Comparison of ENCODE assay signal across 37 cellular contexts in the genomic region with DNA sequence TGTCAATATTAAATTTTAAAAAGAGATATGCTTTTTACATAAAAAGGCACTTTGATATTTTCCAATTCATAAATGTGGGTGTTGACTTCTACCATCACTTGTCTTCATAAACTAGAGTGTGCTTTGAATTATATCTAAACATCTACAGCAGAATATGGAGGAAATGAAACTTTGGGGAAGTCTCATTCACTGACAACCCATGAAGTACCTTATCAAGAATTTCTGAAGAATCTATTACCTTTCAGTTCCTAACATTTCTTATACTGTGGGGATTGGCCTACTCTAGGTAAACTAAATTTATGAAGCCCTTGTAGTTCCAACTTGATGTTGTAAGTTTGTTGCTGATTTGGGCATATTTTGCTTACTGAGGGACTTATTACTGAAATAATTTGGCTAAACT.
"Had no signal": no experiment of that assay in that cellular context is flagged by ENCODE, and none has a peak within 500 bp of the region (broad histone marks: within the 10 kb centered on the region; RNA-seq: fewer than 3 reads in every experiment).

No MANE protein-coding gene starts in this region.

- H3K4me3 Mint-ChIP-seq: activated naive CD4-positive, alpha-beta T cell treated with anti-CD3 and anti-CD28 coated beads for 36 hours; activated naive CD4-positive, alpha-beta T cell treated with anti-CD3 and anti-CD28 coated beads, Interleukin-2, amount 10 ng/mL, durations not matched to agents 7 days and 5 days; activated naive CD4-positive, alpha-beta T cell treated with anti-CD3 and anti-CD28 coated beads, Interleukin-2, amount 50 U/mL, for 24 hours; activated naive CD8-positive, alpha-beta T cell; activated naive CD8-positive, alpha-beta T cell treated with anti-CD3 and anti-CD28 coated beads for 36 hours; activated naive CD8-positive, alpha-beta T cell treated with anti-CD3 and anti-CD28 coated beads, Interleukin-2, amount 10 ng/mL, durations not matched to agents 7 days and 5 days; activated naive CD8-positive, alpha-beta T cell treated with anti-CD3 and anti-CD28 coated beads, Interleukin-2, amount 50 U/mL, for 24 hours; activated T-cell treated with anti-CD3 and anti-CD28 coated beads, Interleukin-2, amount 50 U/mL, for 24 hours; activated T-cell treated with anti-CD3 and anti-CD28 coated beads, Interleukin-2, amount 50 U/mL, for 4 hours; activated T-cell treated with anti-CD3 and anti-CD28 coated beads, Interleukin-2, amount 50 U/mL, for 72 hours; activated T-helper 1 cell treated with anti-CD3 and anti-CD28 coated beads, Interleukin-12 subunit alpha, Interleukin-12 subunit beta, Interleukin-2, Interleukin-4 antibody, amounts not matched to agents 30 ng/mL and 10 ng/mL and 1 ng/mL, durations not matched to agents 14 hours and 24 hours and 36 hours; activated T-helper 17 cell treated with anti-CD3 and anti-CD28 coated beads, Interleukin-2, amount 50 U/mL, for 72 hours; brain; central memory CD8-positive, alpha-beta T cell had no signal

- H3K27ac Mint-ChIP-seq: activated naive CD4-positive, alpha-beta T cell treated with anti-CD3 and anti-CD28 coated beads for 36 hours; activated naive CD4-positive, alpha-beta T cell treated with anti-CD3 and anti-CD28 coated beads, Interleukin-2, amount 10 ng/mL, durations not matched to agents 7 days and 5 days; activated naive CD4-positive, alpha-beta T cell treated with anti-CD3 and anti-CD28 coated beads, Interleukin-2, amount 50 U/mL, for 24 hours; activated naive CD4-positive, alpha-beta T cell treated with anti-CD3 and anti-CD28 coated beads, Interleukin-2, amount 50 U/mL, for 72 hours; activated naive CD8-positive, alpha-beta T cell; activated naive CD8-positive, alpha-beta T cell treated with anti-CD3 and anti-CD28 coated beads for 36 hours; activated naive CD8-positive, alpha-beta T cell treated with anti-CD3 and anti-CD28 coated beads, Interleukin-2, amount 10 ng/mL, durations not matched to agents 7 days and 5 days; activated naive CD8-positive, alpha-beta T cell treated with anti-CD3 and anti-CD28 coated beads, Interleukin-2, amount 50 U/mL, for 24 hours; activated T-cell treated with anti-CD3 and anti-CD28 coated beads, Interleukin-2, amount 50 U/mL, for 24 hours; activated T-cell treated with anti-CD3 and anti-CD28 coated beads, Interleukin-2, amount 50 U/mL, for 72 hours; activated T-helper 1 cell treated with anti-CD3 and anti-CD28 coated beads, Interleukin-12 subunit alpha, Interleukin-12 subunit beta, Interleukin-2, Interleukin-4 antibody, amounts not matched to agents 30 ng/mL and 10 ng/mL and 1 ng/mL, durations not matched to agents 14 hours and 24 hours and 36 hours; activated T-helper 17 cell treated with anti-CD3 and anti-CD28 coated beads, Interleukin-2, amount 50 U/mL, for 72 hours; activated T-helper 2 cell treated with anti-CD3 and anti-CD28 coated beads, Interferon-gamma antibody, Interleukin-2, Interleukin-4, amounts not matched to agents 10 μg/mL and 5 μg/mL and 100 μg/mL, durations not matched to agents 14 hours and 24 hours and 36 hours; brain had no signal

- H3K36me3 Mint-ChIP-seq: brain had no signal

- H3K4me1 Mint-ChIP-seq: brain had no signal

- DNase-seq: activated effector memory CD4-positive, alpha-beta T cell treated with anti-CD3 and anti-CD28 coated beads, Interleukin-2, amount 50 U/mL, for 16 hours; activated effector memory CD4-positive, alpha-beta T cell treated with Interleukin-2 at 50 U/mL for 16 hours; activated gamma-delta T cell; activated gamma-delta T cell treated with Interleukin-2 at 50 U/mL for 16 hours; activated naive CD4-positive, alpha-beta T cell; activated naive CD4-positive, alpha-beta T cell treated with anti-CD3 and anti-CD28 coated beads for 36 hours; activated naive CD4-positive, alpha-beta T cell treated with anti-CD3 and anti-CD28 coated beads, Interleukin-2, amount 10 ng/mL, durations not matched to agents 7 days and 5 days; activated naive CD4-positive, alpha-beta T cell treated with anti-CD3 and anti-CD28 coated beads, Interleukin-2, amount 50 U/mL, for 16 hours; activated naive CD4-positive, alpha-beta T cell treated with Interleukin-2 at 50 U/mL for 16 hours; activated naive CD8-positive, alpha-beta T cell treated with anti-CD3 and anti-CD28 coated beads for 36 hours; activated naive CD8-positive, alpha-beta T cell treated with anti-CD3 and anti-CD28 coated beads, Interleukin-2, amount 10 ng/mL, durations not matched to agents 7 days and 5 days; activated naive CD8-positive, alpha-beta T cell treated with anti-CD3 and anti-CD28 coated beads, Interleukin-2, amount 50 U/mL, for 24 hours; activated T-cell treated with anti-CD3 and anti-CD28 coated beads, Interleukin-2, amount 50 U/mL, for 1 hour; activated T-cell treated with anti-CD3 and anti-CD28 coated beads, Interleukin-2, amount 50 U/mL, for 24 hours; activated T-cell treated with anti-CD3 and anti-CD28 coated beads, Interleukin-2, amount 50 U/mL, for 4 hours; activated T-cell treated with anti-CD3 and anti-CD28 coated beads, Interleukin-2, amount 50 U/mL, for 48 hours; activated T-cell treated with anti-CD3 and anti-CD28 coated beads, Interleukin-2, amount 50 U/mL, for 72 hours; adrenal gland; amniotic stem cell; amygdala; anterior cingulate cortex; aorta; body of pancreas; brain microvascular endothelial cell; caudate nucleus; central memory CD4-positive, alpha-beta T cell; cerebellar nuclear complex had no signal

- FAIRE-seq: astrocyte, bronchial epithelial cell had no signal

- ATAC-seq: activated naive CD4-positive, alpha-beta T cell treated with anti-CD3 and anti-CD28 coated beads, Interleukin-2, amount 50 U/mL, for 72 hours; activated naive CD8-positive, alpha-beta T cell treated with anti-CD3 and anti-CD28 coated beads, Interleukin-2, amount 50 U/mL, for 24 hours; activated T-cell treated with anti-CD3 and anti-CD28 coated beads, Interleukin-2, amount 50 U/mL, for 4 hours; activated T-cell treated with anti-CD3 and anti-CD28 coated beads, Interleukin-2, amount 50 U/mL, for 72 hours; activated T-helper 17 cell treated with anti-CD3 and anti-CD28 coated beads, Interleukin-2, amount 50 U/mL, for 72 hours; body of pancreas had no signal

- H3K27me3 Mint-ChIP-seq: activated naive CD4-positive, alpha-beta T cell treated with anti-CD3 and anti-CD28 coated beads, Interleukin-2, amount 10 ng/mL, durations not matched to agents 7 days and 5 days; activated naive CD4-positive, alpha-beta T cell treated with anti-CD3 and anti-CD28 coated beads, Interleukin-2, amount 50 U/mL, for 24 hours; activated naive CD8-positive, alpha-beta T cell; activated naive CD8-positive, alpha-beta T cell treated with anti-CD3 and anti-CD28 coated beads for 36 hours; activated naive CD8-positive, alpha-beta T cell treated with anti-CD3 and anti-CD28 coated beads, Interleukin-2, amount 10 ng/mL, durations not matched to agents 7 days and 5 days; activated naive CD8-positive, alpha-beta T cell treated with anti-CD3 and anti-CD28 coated beads, Interleukin-2, amount 50 U/mL, for 24 hours; activated T-cell treated with anti-CD3 and anti-CD28 coated beads, Interleukin-2, amount 50 U/mL, for 24 hours; activated T-helper 17 cell treated with anti-CD3 and anti-CD28 coated beads, Interleukin-2, amount 50 U/mL, for 72 hours; central memory CD8-positive, alpha-beta T cell had no signal

- H3K9me3 Mint-ChIP-seq: activated naive CD4-positive, alpha-beta T cell treated with anti-CD3 and anti-CD28 coated beads for 36 hours; activated naive CD4-positive, alpha-beta T cell treated with anti-CD3 and anti-CD28 coated beads, Interleukin-2, amount 50 U/mL, for 24 hours; activated T-cell treated with anti-CD3 and anti-CD28 coated beads, Interleukin-2, amount 50 U/mL, for 24 hours; activated T-cell treated with anti-CD3 and anti-CD28 coated beads, Interleukin-2, amount 50 U/mL, for 4 hours; central memory CD8-positive, alpha-beta T cell had no signal
